Comparison of ENCODE assay signal across 8 cellular contexts in genomic region chr1:211382182-211382713, GRCh38. TPM values are rescaled to one million over a fixed set of nuclear protein-coding genes. Genes with fewer than 3 reads are reported as not detected.
A peak's percentile ranks its signal among the peaks of the same experiment; 100 is the strongest.
DNase-seq lines count a peak whose midpoint lies in the region; ATAC-seq lines count a peak whose summit lies in the region.

No MANE protein-coding gene starts in this region.

- DNase-seq in T-helper 1 cell, result no peak
- no peak for DNase-seq in activated T-helper 2 cell treated with anti-CD3 and anti-CD28 coated beads, Interferon-gamma antibody, Interleukin-2, Interleukin-4, amounts not matched to agents 10 μg/mL and 5 μg/mL and 100 μg/mL, durations not matched to agents 14 hours and 24 hours and 36 hours (ENCODE audit: low spot score)
- DNase-seq in inferior parietal cortex (ENCODE audit: extremely low spot score), result peak; percentile 27
- DNase-seq in medulla oblongata (ENCODE audit: extremely low spot score), result no peak
- no peak for DNase-seq in KG1 (lab: John Stamatoyannopoulos, UW)

- peak overlapping the region; percentile 86 to 88 for H3K4me3 ChIP-seq in stomach smooth muscle (ENCODE audit: low read length in 2 of 2)

- H3K4me3 Mint-ChIP-seq in T-helper 1 cell treated with Interleukin-12 subunit alpha and Interleukin-12 subunit beta and Interleukin-4 antibody, amounts not matched to agents 30 μg/mL and 1 μg/mL, for 36 hours, result peak overlapping the region; percentile 86
- H3K4me3 Mint-ChIP-seq in activated T-helper 2 cell treated with anti-CD3 and anti-CD28 coated beads, Interferon-gamma antibody, Interleukin-2, Interleukin-4, amounts not matched to agents 10 μg/mL and 5 μg/mL and 100 μg/mL, durations not matched to agents 14 hours and 24 hours and 36 hours (ENCODE audit: low read depth), result peak overlapping the region; percentile 85

- H3K9me3 Mint-ChIP-seq in T-helper 1 cell treated with Interleukin-12 subunit alpha and Interleukin-12 subunit beta and Interleukin-4 antibody, amounts not matched to agents 30 μg/mL and 1 μg/mL, for 36 hours, result no peaks in the 10 kb centered on the region
- H3K9me3 Mint-ChIP-seq in activated T-helper 2 cell treated with anti-CD3 and anti-CD28 coated beads, Interferon-gamma antibody, Interleukin-2, Interleukin-4, amounts not matched to agents 10 μg/mL and 5 μg/mL and 100 μg/mL, durations not matched to agents 14 hours and 24 hours and 36 hours, result no peaks in the 10 kb centered on the region

- H3K27me3 Mint-ChIP-seq in T-helper 1 cell treated with Interleukin-12 subunit alpha and Interleukin-12 subunit beta and Interleukin-4 antibody, amounts not matched to agents 30 μg/mL and 1 μg/mL, for 36 hours (ENCODE audit: low read depth), result peaks cover 11% of the 10 kb centered on the region
- H3K27me3 Mint-ChIP-seq in activated T-helper 2 cell treated with anti-CD3 and anti-CD28 coated beads, Interferon-gamma antibody, Interleukin-2, Interleukin-4, amounts not matched to agents 10 μg/mL and 5 μg/mL and 100 μg/mL, durations not matched to agents 14 hours and 24 hours and 36 hours (ENCODE audit: low read depth), result no peaks in the 10 kb centered on the region

- peaks cover 27% of the 10 kb centered on the region for H3K4me1 Mint-ChIP-seq in T-helper 1 cell treated with Interleukin-12 subunit alpha and Interleukin-12 subunit beta and Interleukin-4 antibody, amounts not matched to agents 30 μg/mL and 1 μg/mL, for 36 hours (ENCODE audit: low read depth)
- peaks cover 58% of the 10 kb centered on the region for H3K4me1 Mint-ChIP-seq in activated T-helper 2 cell treated with anti-CD3 and anti-CD28 coated beads, Interferon-gamma antibody, Interleukin-2, Interleukin-4, amounts not matched to agents 10 μg/mL and 5 μg/mL and 100 μg/mL, durations not matched to agents 14 hours and 24 hours and 36 hours (ENCODE audit: low read depth)

- no peaks in the 10 kb centered on the region for H3K36me3 ChIP-seq in stomach smooth muscle (ENCODE audit: control insufficient read depth in 2 of 2, insufficient read depth in 2 of 2, low read length in 2 of 2)

- H3K9ac ChIP-seq in stomach smooth muscle (ENCODE audit: low read length in 2 of 2), result peak overlapping the region; percentile 93 to 96

- H3K9me3 ChIP-seq in stomach smooth muscle (ENCODE audit: control insufficient read depth in 2 of 2, low read length in 2 of 2), result no peaks in the 10 kb centered on the region

- H3K27me3 ChIP-seq in stomach smooth muscle (ENCODE audit: control insufficient read depth in 1 of 2, insufficient read depth in 2 of 2, low read length in 2 of 2), result no peaks in the 10 kb centered on the region

- H3K27ac Mint-ChIP-seq in T-helper 1 cell treated with Interleukin-12 subunit alpha and Interleukin-12 subunit beta and Interleukin-4 antibody, amounts not matched to agents 30 μg/mL and 1 μg/mL, for 36 hours, result peak overlapping the region; percentile 96
- peak overlapping the region; percentile 96 for H3K27ac Mint-ChIP-seq in activated T-helper 2 cell treated with anti-CD3 and anti-CD28 coated beads, Interferon-gamma antibody, Interleukin-2, Interleukin-4, amounts not matched to agents 10 μg/mL and 5 μg/mL and 100 μg/mL, durations not matched to agents 14 hours and 24 hours and 36 hours

- H3K27ac ChIP-seq in stomach smooth muscle (ENCODE audit: low read length), result peak overlapping the region; percentile 88

- intact Hi-C loops in activated T-helper 2 cell treated with anti-CD3 and anti-CD28 coated beads, Interferon-gamma antibody, Interleukin-2, Interleukin-4, amounts not matched to agents 10 μg/mL and 5 μg/mL and 100 μg/mL, durations not matched to agents 14 hours and 24 hours and 36 hours (cut with micrococcal nuclease), result loop anchor here (1.0 to 5.0 kb wide), 6 partner anchors 35 to 195 kb away; partner anchors contain the start of genes RCOR3 and SLC30A1

- ATAC-seq in HG03175 (IDR thresholded peaks at IDR 0.05; ENCODE audit: unreplicated experiment), result no peak

- no peaks in the 10 kb centered on the region for H3K4me1 ChIP-seq in stomach smooth muscle (ENCODE audit: control insufficient read depth, insufficient read depth, low read length)

- peaks cover 9% of the 10 kb centered on the region for H3K36me3 Mint-ChIP-seq in T-helper 1 cell treated with Interleukin-12 subunit alpha and Interleukin-12 subunit beta and Interleukin-4 antibody, amounts not matched to agents 30 μg/mL and 1 μg/mL, for 36 hours (ENCODE audit: low read depth)
- peaks cover 45% of the 10 kb centered on the region for H3K36me3 Mint-ChIP-seq in activated T-helper 2 cell treated with anti-CD3 and anti-CD28 coated beads, Interferon-gamma antibody, Interleukin-2, Interleukin-4, amounts not matched to agents 10 μg/mL and 5 μg/mL and 100 μg/mL, durations not matched to agents 14 hours and 24 hours and 36 hours (ENCODE audit: low read depth)

RNA-seq across cellular contexts. Expression of gene TRAF5, which starts 55.6 kb away (rescaled TPM):
- 63.8 and 64.6 TPM in 2 replicates for total RNA-seq in activated T-helper 2 cell treated with anti-CD3 and anti-CD28 coated beads, Interferon-gamma antibody, Interleukin-2, Interleukin-4, amounts not matched to agents 10 μg/mL and 5 μg/mL and 100 μg/mL, durations not matched to agents 14 hours and 24 hours and 36 hours
